8 cellular contexts compared by ENCODE assay signal in genomic region chr12:132828706-132829534, GRCh38. TPM values are rescaled to one million over a fixed set of nuclear protein-coding genes. Genes with fewer than 3 reads are reported as not detected.
DNase-seq lines count a peak whose midpoint lies in the region; ATAC-seq and TF ChIP-seq lines count a peak whose summit lies in the region.

Gene GOLGA3 (minus strand): TSS chr12:132828869. CDS start chr12:132822128, 6,741 bp downstream.

- peaks cover 9% of the 10 kb centered on the region; the same call in 1 of the 2 replicates for H3K79me2 ChIP-seq in KMS-11 (ENCODE audit: insufficient read depth, low read depth)

- no peak for TF ChIP-seq EP300 in esophagus muscularis mucosa (IDR thresholded peaks at IDR 0.05)

- H3K4me2 ChIP-seq in KMS-11, result peak within 1 kb of the TSS; percentile 36; the same call in 1 of the 2 replicates

- peak; percentile 16 for TF ChIP-seq POLR2A in esophagus muscularis mucosa (IDR thresholded peaks at IDR 0.05; ENCODE audit: low read depth)

- no peaks in the 10 kb centered on the region for H3K36me3 ChIP-seq in KMS-11 (ENCODE audit: insufficient read depth)
- peaks cover 6% of the 10 kb centered on the region for H3K36me3 ChIP-seq in Panc1 (ENCODE audit: control insufficient read depth, insufficient read depth, low read length)
- H3K36me3 ChIP-seq in esophagus muscularis mucosa, result peaks cover 5 to 49% (median 34%) of the 10 kb centered on the region in 4 donors
- H3K36me3 ChIP-seq in muscle layer of duodenum (ENCODE audit: control insufficient read depth in 1 of 2, insufficient read depth in 2 of 2, low read length in 2 of 2), result peaks cover 28 to 33% of the 10 kb centered on the region in 2 donors

- H3K9ac ChIP-seq in KMS-11, result peak within 1 kb of the TSS; percentile 88

- H3K27me3 ChIP-seq in KMS-11 (ENCODE audit: insufficient read depth, low read depth), result no peaks in the 10 kb centered on the region
- no peaks in the 10 kb centered on the region for H3K27me3 ChIP-seq in Panc1 (ENCODE audit: control insufficient read depth, insufficient read depth, low read length)
- H3K27me3 ChIP-seq in esophagus muscularis mucosa, result no peaks in the 10 kb centered on the region
- H3K27me3 ChIP-seq in muscle layer of duodenum (ENCODE audit: low read depth, low read length), result no peaks in the 10 kb centered on the region

- DNase-seq in DMS53 treated with DMSO at 0.1 percent for 48 hours (lab: John Stamatoyannopoulos, UW; ENCODE audit: unreplicated experiment), result peak; percentile 86
- DNase-seq in Panc1 (ENCODE audit: low read depth, low spot score), result peak; percentile 58
- DNase-seq in activated T-cell treated with anti-CD3 and anti-CD28 coated beads, Interleukin-2, amount 50 U/mL, for 4 hours, result peak; percentile 94
- DNase-seq in esophagus muscularis mucosa (ENCODE audit: extremely low spot score), result peak; percentile 98
- peak; percentile 88 for DNase-seq in stimulated activated CD8-positive, alpha-beta memory T cell treated with anti-CD3 and anti-CD28 coated beads, Interleukin-7, amount 100 ng/mL, for 24 hours (ENCODE audit: low read depth)

- in situ Hi-C loops in Panc1 (cut with HindIII; ENCODE audit: low pct_unique_long_range_greater_than_20kb, low sequenced_read_pairs), result no loop called here

- no peaks in the 10 kb centered on the region for H3K9me3 ChIP-seq in Panc1 (ENCODE audit: control insufficient read depth, insufficient read depth, low read depth, low read length)
- H3K9me3 ChIP-seq in esophagus muscularis mucosa, result no peaks in the 10 kb centered on the region
- H3K9me3 ChIP-seq in muscle layer of duodenum (ENCODE audit: control insufficient read depth in 1 of 2, low read length in 2 of 2), result no peaks in the 10 kb centered on the region

- no peaks in the 10 kb centered on the region for H3K27me3 Mint-ChIP-seq in activated T-cell treated with anti-CD3 and anti-CD28 coated beads, Interleukin-2, amount 50 U/mL, for 4 hours (ENCODE audit: low read depth)

- H3K4me3 Mint-ChIP-seq in activated T-cell treated with anti-CD3 and anti-CD28 coated beads, Interleukin-2, amount 50 U/mL, for 4 hours, result peak within 1 kb of the TSS; percentile 95

- H3K4me3 ChIP-seq in KMS-11 (IDR thresholded peaks at IDR 0.05; ENCODE audit: insufficient read depth, low read depth, low read length) (no peak within 1 kb of the TSS), Panc1 (ENCODE audit: low read depth in 2 of 2, low read length in 2 of 2) (peak within 1 kb of the TSS; percentile 90 to 97), esophagus muscularis mucosa (peak within 1 kb of the TSS; percentile 75 to 99 (median 83)), muscle layer of duodenum (ENCODE audit: low read depth in 1 of 2, low read length in 2 of 2) (peak within 1 kb of the TSS; percentile 92 to 98)

- H2AFZ ChIP-seq in KMS-11 (ENCODE audit: low read depth), result peak within 1 kb of the TSS; percentile 67

- POLR2A ChIA-PET in Panc1 (lab: Charles Lee), result no interaction called here

- peak; percentile 80 for ATAC-seq in GM21737 (IDR thresholded peaks at IDR 0.05; ENCODE audit: unreplicated experiment)
- ATAC-seq in Panc1, result peak; percentile 98
- peak; percentile 91 to 92 for ATAC-seq in activated T-cell treated with anti-CD3 and anti-CD28 coated beads, Interleukin-2, amount 50 U/mL, for 4 hours

- no peaks in the 10 kb centered on the region for H3K9me3 Mint-ChIP-seq in activated T-cell treated with anti-CD3 and anti-CD28 coated beads, Interleukin-2, amount 50 U/mL, for 4 hours

- WGBS in esophagus muscularis mucosa, result 12% methylated on average over 9 of the region's 78 CpGs

- TF ChIP-seq CTCF in KMS-11 (conservative IDR thresholded peaks at IDR 0.05; ENCODE audit: low read depth, low read length) (no peak), Panc1 (IDR thresholded peaks at IDR 0.05) (no peak), esophagus muscularis mucosa (IDR thresholded peaks at IDR 0.05) (peak in 1 of 3 experiments; percentile 22)

- peak within 1 kb of the TSS; percentile 89 for H3K27ac ChIP-seq in KMS-11
- H3K27ac ChIP-seq in Panc1 (ENCODE audit: low read length), result peak within 1 kb of the TSS; percentile 94
- peak within 1 kb of the TSS; percentile 94 to 99 (median 94) for H3K27ac ChIP-seq in esophagus muscularis mucosa (replicated peaks in 1 of 4)
- peak within 1 kb of the TSS; percentile 96 for H3K27ac ChIP-seq in muscle layer of duodenum (ENCODE audit: low read length)

- peaks cover 14% of the 10 kb centered on the region for H3K36me3 Mint-ChIP-seq in activated T-cell treated with anti-CD3 and anti-CD28 coated beads, Interleukin-2, amount 50 U/mL, for 4 hours (ENCODE audit: insufficient read depth)

- CTCF ChIA-PET in Panc1 (lab: Charles Lee), result no interaction called here

- H3K4me1 Mint-ChIP-seq in activated T-cell treated with anti-CD3 and anti-CD28 coated beads, Interleukin-2, amount 50 U/mL, for 4 hours (ENCODE audit: low read depth), result peaks cover 47% of the 10 kb centered on the region

- no TSS peak for BruUV-seq in Panc1 (replicated peaks; lab: Mats Ljungman, UMichigan)

- intact Hi-C loops in Panc1 (cut with micrococcal nuclease; ENCODE audit: unreplicated experiment), result no loop called here
- intact Hi-C loops in esophagus muscularis mucosa (cut with DNase I), result loop anchor here (5.0 kb wide), 2 partner anchors 67 to 73 kb away; partner anchors contain the start of gene ANKLE2

- H4K20me1 ChIP-seq in KMS-11 (ENCODE audit: insufficient read depth), result no peaks in the 10 kb centered on the region

- H3K4me1 ChIP-seq in KMS-11 (ENCODE audit: low read depth, poor library complexity, severe bottlenecking), result no peaks in the 10 kb centered on the region
- peaks cover 7% of the 10 kb centered on the region for H3K4me1 ChIP-seq in Panc1 (ENCODE audit: control insufficient read depth, insufficient read depth, low read length)
- peaks cover 13 to 36% (median 29%) of the 10 kb centered on the region in 4 donors for H3K4me1 ChIP-seq in esophagus muscularis mucosa
- peaks cover 8 to 31% of the 10 kb centered on the region in 2 donors for H3K4me1 ChIP-seq in muscle layer of duodenum (ENCODE audit: control insufficient read depth in 1 of 2, insufficient read depth in 2 of 2, low read length in 2 of 2)

RNA-seq across cellular contexts. Expression of gene GOLGA3, which starts in this region (rescaled TPM):
- total RNA-seq in Panc1 (2021; ENCODE audit: unreplicated experiment), result 61.1 TPM
- 39.2 TPM for polyA plus RNA-seq in Panc1 (2012; ENCODE audit: insufficient read length)
- total RNA-seq in activated T-cell treated with anti-CD3 and anti-CD28 coated beads, Interleukin-2, amount 50 U/mL, for 4 hours, result 10 to 100 TPM; 74.6 to 86.9 (median 75.9) TPM
- total RNA-seq in esophagus muscularis mucosa, result 100 to 1,000 TPM in 2 of 4 donors, 10 to 100 TPM in 2; 72.3 to 123 (median 93.4) TPM
